In the genomic region with DNA sequence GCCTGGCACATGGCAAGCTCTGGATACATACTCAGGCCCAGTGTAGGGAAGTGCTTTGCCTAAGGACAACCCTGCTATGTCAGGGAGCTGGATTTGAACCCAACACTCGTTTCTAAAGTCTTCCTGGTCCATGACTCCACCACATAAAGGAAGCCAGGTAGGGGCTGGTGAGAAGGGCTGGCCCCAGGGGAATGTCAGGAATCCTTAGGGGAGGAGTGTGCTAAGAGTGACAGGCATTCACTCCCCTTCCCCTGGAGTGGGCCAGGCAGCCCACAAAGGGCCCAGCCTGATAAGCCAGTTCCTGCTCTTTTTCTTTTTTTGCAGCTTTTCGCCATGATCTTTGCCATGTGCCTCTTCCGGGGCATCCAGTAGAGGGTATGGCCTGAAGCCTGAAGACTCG, we compare ENCODE assay signal across 16 cellular contexts. TPM values are rescaled to one million over a fixed set of nuclear protein-coding genes. Genes with fewer than 3 reads are reported as not detected.
DNase-seq lines count a peak whose midpoint lies in the region; ATAC-seq, FAIRE-seq and TF ChIP-seq lines count a peak whose summit lies in the region.
"Had no signal": no experiment of that assay in that cellular context is flagged by ENCODE, and none has a peak within 500 bp of the region (broad histone marks: within the 10 kb centered on the region; RNA-seq: fewer than 3 reads in every experiment).

No MANE protein-coding gene starts in this region.

- no peaks in the 10 kb centered on the region for H3K27me3 ChIP-seq in mesendoderm (ENCODE audit: insufficient read depth, low read length, poor library complexity)
- H3K27me3 ChIP-seq in small intestine (ENCODE audit: control insufficient read depth in 2 of 2, insufficient read depth in 2 of 2, low read length in 2 of 2) = no peaks in the 10 kb centered on the region

- H2AK5ac ChIP-seq in mesendoderm (ENCODE audit: low read length) = no peak overlapping the region

- H3K4me1 ChIP-seq in mesendoderm (ENCODE audit: control insufficient read depth, low read depth, low read length) (peaks cover 4% of the 10 kb centered on the region), small intestine (ENCODE audit: control insufficient read depth in 2 of 2, insufficient read depth in 1 of 2, low read depth in 1 of 2, low read length in 1 of 2) (no peaks in the 10 kb centered on the region)

- H3K4me3 Mint-ChIP-seq in activated naive CD4-positive, alpha-beta T cell treated with anti-CD3 and anti-CD28 coated beads, Interleukin-2, amount 50 U/mL, for 24 hours = no peak overlapping the region
- H3K4me3 Mint-ChIP-seq in WTC11 = no peak overlapping the region

- no peaks in the 10 kb centered on the region for H3K79me2 ChIP-seq in mesendoderm (ENCODE audit: control insufficient read depth, insufficient read depth, low read length)

- CTCF ChIA-PET in WTC11 (lab: Charles Lee) = interaction anchor here (0.7 to 8.3 kb wide), 30 partner anchors 10 to 411 kb away, joined by 3 to 221 read pairs (median 6); a partner anchor contains a TSS

- no peak overlapping the region for H3K27ac ChIP-seq in mesendoderm (ENCODE audit: low read depth, low read length)
- H3K27ac ChIP-seq in small intestine (ENCODE audit: low read depth in 1 of 2, low read length in 1 of 2) = no peak overlapping the region

- DNase-seq in activated naive CD4-positive, alpha-beta T cell treated with anti-CD3 and anti-CD28 coated beads, Interleukin-2, amount 50 U/mL, for 16 hours = no peak
- DNase-seq in WTC11 (ENCODE audit: low spot score) = peak; percentile 46
- DNase-seq in mesendoderm = peak; percentile 95
- no peak for DNase-seq in hypothalamus (lab: John Stamatoyannopoulos, UW)
- no peak for DNase-seq in small intestine
- DNase-seq in cerebellum (ENCODE audit: low spot score) = no peak
- DNase-seq: C1 segment of cervical spinal cord, EL, NCI-H1694, NCI-H2171, NCI-H510A, SHP77 treated with DMSO at 0.1 percent for 48 hours had no signal

- no peaks in the 10 kb centered on the region for H3K27me3 Mint-ChIP-seq in activated naive CD4-positive, alpha-beta T cell treated with anti-CD3 and anti-CD28 coated beads, Interleukin-2, amount 50 U/mL, for 24 hours
- no peaks in the 10 kb centered on the region; the same call in 1 of the 2 replicates for H3K27me3 Mint-ChIP-seq in WTC11 (ENCODE audit: low read depth)

- H3K4me2 ChIP-seq in mesendoderm (ENCODE audit: low read length) = no peak overlapping the region

- H3K4me1 Mint-ChIP-seq in activated naive CD4-positive, alpha-beta T cell treated with anti-CD3 and anti-CD28 coated beads, Interleukin-2, amount 50 U/mL, for 24 hours = no peaks in the 10 kb centered on the region
- peaks cover 28% of the 10 kb centered on the region for H3K4me1 Mint-ChIP-seq in WTC11

- no peaks in the 10 kb centered on the region for H3K36me3 ChIP-seq in mesendoderm (ENCODE audit: control insufficient read depth, insufficient read depth, low read length)
- no peaks in the 10 kb centered on the region for H3K36me3 ChIP-seq in small intestine (ENCODE audit: control insufficient read depth in 2 of 2, insufficient read depth in 2 of 2, low read length in 2 of 2)

- peak overlapping the region; percentile 10 for H3K4ac ChIP-seq in mesendoderm (ENCODE audit: low read depth, low read length)

- FAIRE-seq in small intestine (lab: Jason Lieb, UNC) = no peak
- FAIRE-seq: K562, RCC 7860 had no signal

- H2BK120ac ChIP-seq in mesendoderm (ENCODE audit: low read depth, low read length) = no peak overlapping the region

- H4K8ac ChIP-seq in mesendoderm (ENCODE audit: low read depth, low read length) = no peak overlapping the region

- H3K27ac Mint-ChIP-seq in activated naive CD4-positive, alpha-beta T cell treated with anti-CD3 and anti-CD28 coated beads, Interleukin-2, amount 50 U/mL, for 24 hours = peak overlapping the region; percentile 35
- no peak overlapping the region for H3K27ac Mint-ChIP-seq in WTC11

- WGBS in mesendoderm (ENCODE audit: extremely low coverage, insufficient coverage, low lambda C conversion rate) = no CpG with 5 or more reads among the region's 4 CpGs
- WGBS in small intestine, 3 donors = 67 to 75% (median 71%) methylated on average over 4 of the region's 4 CpGs

- no peaks in the 10 kb centered on the region for H3K36me3 Mint-ChIP-seq in activated naive CD4-positive, alpha-beta T cell treated with anti-CD3 and anti-CD28 coated beads, Interleukin-2, amount 50 U/mL, for 24 hours
- H3K36me3 Mint-ChIP-seq in WTC11 = peaks cover 8% of the 10 kb centered on the region

- H3K9me3 Mint-ChIP-seq in activated naive CD4-positive, alpha-beta T cell treated with anti-CD3 and anti-CD28 coated beads, Interleukin-2, amount 50 U/mL, for 24 hours = no peaks in the 10 kb centered on the region
- no peaks in the 10 kb centered on the region for H3K9me3 Mint-ChIP-seq in WTC11

- H4K5ac ChIP-seq in mesendoderm (ENCODE audit: low read length) = no peak overlapping the region

- H3K23ac ChIP-seq in mesendoderm (ENCODE audit: low read length) = no peak overlapping the region

- no peaks in the 10 kb centered on the region for H3K79me1 ChIP-seq in mesendoderm (ENCODE audit: low read length)

- ATAC-seq in WTC11 = peak; percentile 69
- ATAC-seq in GM21723 (IDR thresholded peaks at IDR 0.05; ENCODE audit: unreplicated experiment) = no peak
- ATAC-seq: K562 had no signal

- no peak overlapping the region for H2BK15ac ChIP-seq in mesendoderm (replicated peaks; ENCODE audit: low read depth)

- H3K4me3 ChIP-seq in mesendoderm (ENCODE audit: low read length) (no peak overlapping the region), small intestine (ENCODE audit: low read depth in 1 of 2, low read length in 2 of 2) (no peak overlapping the region)
- H3K4me3 ChIP-seq: K562 had no signal

- H3K9me3 ChIP-seq in small intestine (ENCODE audit: control insufficient read depth, low read depth) = no peaks in the 10 kb centered on the region

- TF ChIP-seq CTCF in WTC11 (IDR thresholded peaks at IDR 0.05) = no peak

- peak overlapping the region; percentile 67 for H3K56ac ChIP-seq in mesendoderm (ENCODE audit: low read length)

- no peak overlapping the region for H2BK5ac ChIP-seq in mesendoderm (ENCODE audit: low read length)

- H3K18ac ChIP-seq in mesendoderm (ENCODE audit: low read length) = no peak overlapping the region

- no peak overlapping the region for H3K9ac ChIP-seq in mesendoderm (ENCODE audit: low read length)

- POLR2A ChIA-PET in WTC11 (lab: Charles Lee) = interaction anchor here (0.9 kb wide), 1 partner anchor 171 kb away, joined by 4 read pairs; no protein-coding TSS in a partner anchor

TF ChIP-seq in WTC11, 78 proteins besides CTCF, POLR2A, EP300 and RAD21:
- TF ChIP-seq HMGA2 (CRISPR knock-in tag; IDR thresholded peaks at IDR 0.05) (no peak), SMAD3 (CRISPR knock-in tag; IDR thresholded peaks at IDR 0.05; ENCODE audit: borderline replicate concordance) (no peak)
- TF ChIP-seq, protein P1, sequence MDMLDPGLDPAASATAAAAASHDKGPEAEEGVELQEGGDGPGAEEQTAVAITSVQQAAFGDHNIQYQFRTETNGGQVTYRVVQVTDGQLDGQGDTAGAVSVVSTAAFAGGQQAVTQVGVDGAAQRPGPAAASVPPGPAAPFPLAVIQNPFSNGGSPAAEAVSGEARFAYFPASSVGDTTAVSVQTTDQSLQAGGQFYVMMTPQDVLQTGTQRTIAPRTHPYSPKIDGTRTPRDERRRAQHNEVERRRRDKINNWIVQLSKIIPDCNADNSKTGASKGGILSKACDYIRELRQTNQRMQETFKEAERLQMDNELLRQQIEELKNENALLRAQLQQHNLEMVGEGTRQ (CRISPR knock-in tag; IDR thresholded peaks at IDR 0.05) = no peak
- TF ChIP-seq, protein P2, sequence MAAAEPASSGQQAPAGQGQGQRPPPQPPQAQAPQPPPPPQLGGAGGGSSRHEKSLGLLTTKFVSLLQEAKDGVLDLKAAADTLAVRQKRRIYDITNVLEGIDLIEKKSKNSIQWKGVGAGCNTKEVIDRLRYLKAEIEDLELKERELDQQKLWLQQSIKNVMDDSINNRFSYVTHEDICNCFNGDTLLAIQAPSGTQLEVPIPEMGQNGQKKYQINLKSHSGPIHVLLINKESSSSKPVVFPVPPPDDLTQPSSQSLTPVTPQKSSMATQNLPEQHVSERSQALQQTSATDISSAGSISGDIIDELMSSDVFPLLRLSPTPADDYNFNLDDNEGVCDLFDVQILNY (CRISPR knock-in tag; IDR thresholded peaks at IDR 0.05) = no peak

RNA-seq across cellular contexts. Expression of a gene that starts 21.9 kb away (rescaled TPM):
- total RNA-seq in WTC11 (2021) = 42.4 to 44.2 TPM (median 42.9 TPM) in 3 replicates
- polyA plus RNA-seq in mesendoderm (2013, experiment 1 of 2) = 23.1 TPM
- 24.6 TPM for polyA plus RNA-seq in mesendoderm (2013, experiment 2 of 2)
- polyA plus RNA-seq in small intestine = 100 to 1,000 TPM in 1 of 3 donors, 10 to 100 TPM in 1, 1 to 10 TPM in 1; 6.8 to 105 (median 11.2) TPM
- total RNA-seq in cerebellum = 14.4 TPM

Comparison
In these comparisons a context has a peak if more than half of its experiments do, and no peak if none do; other contexts are left out.
1. DNase-seq: peak in WTC11 (single experiment) and mesendoderm (single experiment); none in activated naive CD4-positive, alpha-beta T cell treated with anti-CD3 and anti-CD28 coated beads, Interleukin-2, amount 50 U/mL, for 16 hours (single experiment), hypothalamus (0 of 51), small intestine (single experiment) and cerebellum (single experiment).